Comparison of ENCODE assay signal across 26 cellular contexts in genomic region chrX:78958419-78959116, GRCh38. TPM values are rescaled to one million over a fixed set of nuclear protein-coding genes. Genes with fewer than 3 reads are reported as not detected.
DNase-seq lines count a peak whose midpoint lies in the region; ATAC-seq, FAIRE-seq and TF ChIP-seq lines count a peak whose summit lies in the region.
"Had no signal": no experiment of that assay in that cellular context is flagged by ENCODE, and none has a peak within 500 bp of the region (broad histone marks: within the 10 kb centered on the region; RNA-seq: fewer than 3 reads in every experiment).

No MANE protein-coding gene starts in this region.

- no peak for TF ChIP-seq EP300 in GM12878 (IDR thresholded peaks at IDR 0.05; ENCODE audit: borderline replicate concordance in 1 of 2, control insufficient read depth in 1 of 2, low read depth in 2 of 2, low read length in 2 of 2)

- peak overlapping the region; percentile 86 for H3K27ac ChIP-seq in GM12878 (ENCODE audit: control insufficient read depth, insufficient read depth)
- H3K27ac ChIP-seq in WERI-Rb-1: no peak overlapping the region
- H3K27ac ChIP-seq: cardiac muscle cell, HL-60 had no signal

- H3K36me3 Mint-ChIP-seq in stimulated activated naive CD8-positive, alpha-beta T cell treated with anti-CD3 and anti-CD28 coated beads, Interleukin-15, Interleukin-2, amounts not matched to agents 100 ng/mL and 50 ng/mL, for 24 hours (ENCODE audit: low read depth): peaks cover 88% of the 10 kb centered on the region
- peaks cover 74% of the 10 kb centered on the region for H3K36me3 Mint-ChIP-seq in T-cell
- peaks cover 41 to 58% of the 10 kb centered on the region in 2 donors for H3K36me3 Mint-ChIP-seq in stimulated activated naive B cell treated with anti-CD40 and anti-IgM and Interleukin-4, amounts not matched to agents 10 μg/mL and 1 μg/mL and 100 μg/mL, for 72 hours
- no peaks in the 10 kb centered on the region for H3K36me3 Mint-ChIP-seq in Calu3 (ENCODE audit: insufficient read depth, unreplicated experiment)
- H3K36me3 Mint-ChIP-seq: type B pancreatic cell had no signal

- H3K27ac Mint-ChIP-seq in stimulated activated naive CD8-positive, alpha-beta T cell treated with anti-CD3 and anti-CD28 coated beads, Interleukin-15, Interleukin-2, amounts not matched to agents 100 ng/mL and 50 ng/mL, for 24 hours: peak overlapping the region; percentile 85
- H3K27ac Mint-ChIP-seq in stimulated activated naive CD8-positive, alpha-beta T cell treated with anti-CD3 and anti-CD28 coated beads, Interleukin-15, amount 100 ng/mL, for 72 hours: peak overlapping the region in 1 of 2 donors; percentile 40
- H3K27ac Mint-ChIP-seq in T-cell: peak overlapping the region; percentile 81 to 83
- peak overlapping the region; percentile 57 for H3K27ac Mint-ChIP-seq in stimulated activated naive B cell treated with anti-CD40 and anti-IgM and Interleukin-4, amounts not matched to agents 10 μg/mL and 1 μg/mL and 100 μg/mL, for 72 hours
- H3K27ac Mint-ChIP-seq in Calu3 (ENCODE audit: unreplicated experiment): no peak overlapping the region
- H3K27ac Mint-ChIP-seq: type B pancreatic cell had no signal

- H3K4me1 ChIP-seq in GM12878 (ENCODE audit: control insufficient read depth, insufficient read depth, low read length): peaks cover 28% of the 10 kb centered on the region

- H3K9me3 Mint-ChIP-seq in stimulated activated naive CD8-positive, alpha-beta T cell treated with anti-CD3 and anti-CD28 coated beads, Interleukin-15, Interleukin-2, amounts not matched to agents 100 ng/mL and 50 ng/mL, for 24 hours: no peaks in the 10 kb centered on the region
- peaks cover 0 to 5% of the 10 kb centered on the region in 2 donors for H3K9me3 Mint-ChIP-seq in stimulated activated naive CD8-positive, alpha-beta T cell treated with anti-CD3 and anti-CD28 coated beads, Interleukin-15, amount 100 ng/mL, for 72 hours
- peaks cover 0 to 4% (median 0%) of the 10 kb centered on the region in 3 donors for H3K9me3 Mint-ChIP-seq in T-cell
- peaks cover 0 to 3% of the 10 kb centered on the region in 2 donors for H3K9me3 Mint-ChIP-seq in stimulated activated naive B cell treated with anti-CD40 and anti-IgM and Interleukin-4, amounts not matched to agents 10 μg/mL and 1 μg/mL and 100 μg/mL, for 72 hours
- H3K9me3 Mint-ChIP-seq in Calu3 (ENCODE audit: low read depth, unreplicated experiment): peaks cover 2% of the 10 kb centered on the region
- H3K9me3 Mint-ChIP-seq: type B pancreatic cell had no signal

- in situ Hi-C loops in GM12878 (cut with MboI): no loop called here

- H3K4me2 ChIP-seq in GM12878 (ENCODE audit: control insufficient read depth, insufficient read depth): peak overlapping the region; percentile 85

- CTCF ChIA-PET in T-cell (lab: Charles Lee) (interaction anchor here in 1 of 2 donors (0.7 kb wide), 1 partner anchor 194 kb away, joined by 3 read pairs; no protein-coding TSS in a partner anchor), GM12878 (lab: Yijun Ruan, JAX) (interaction anchor here (0.6 to 2.4 kb wide), 9 partner anchors 10 to 301 kb away, joined by 3 to 10 read pairs (median 3); partner anchors contain the start of gene P2RY10), Calu3 (lab: Charles Lee) (interaction anchor here (0.7 kb wide), 1 partner anchor 221 kb away, joined by 3 read pairs; no protein-coding TSS in a partner anchor)

- H2AFZ ChIP-seq in GM12878 (ENCODE audit: control insufficient read depth, low read depth, low read length): no peak overlapping the region

- H3K36me3 ChIP-seq in GM12878 (ENCODE audit: control insufficient read depth in 2 of 2, insufficient read depth in 2 of 2, low read length in 1 of 2): peaks cover 11 to 38% of the 10 kb centered on the region in 2 experiments
- no peaks in the 10 kb centered on the region for H3K36me3 ChIP-seq in WERI-Rb-1
- H3K36me3 ChIP-seq: cardiac muscle cell had no signal

- no peak for DNase-seq in stimulated activated naive CD8-positive, alpha-beta T cell treated with anti-CD3 and anti-CD28 coated beads, Interleukin-15, amount 100 ng/mL, for 72 hours
- DNase-seq in T-cell (no peak), GM12878 (ENCODE audit: low read depth, low spot score) (no peak), WERI-Rb-1 (no peak), NCI-H526 treated with DMSO at 0.1 percent for 48 hours (lab: John Stamatoyannopoulos, UW) (no peak), Calu3 (no peak)
- no peak for DNase-seq in stimulated activated naive B cell treated with anti-CD40 and anti-IgM and Interleukin-4, amounts not matched to agents 10 μg/mL and 1 μg/mL and 100 μg/mL, for 72 hours
- DNase-seq: activated CD4-positive, alpha-beta T cell treated with anti-CD3 and anti-CD28 coated beads, Interleukin-2, amount 50 U/mL, for 1 hour; activated T-cell treated with anti-CD3 and anti-CD28 coated beads, Interleukin-2, amount 50 U/mL, for 48 hours; amniotic stem cell; COR-L47; dermis blood vessel endothelial cell; EL; IMR-90; left ventricle myocardium superior; MM.1S; NCI-H2171; small intestine; stimulated activated CD4-positive, alpha-beta T cell treated with anti-CD3 and anti-CD28 coated beads, Interleukin-2, amount 100 ng/mL, for 48 hours; SW 1271 had no signal

- POLR2A ChIA-PET in T-cell (lab: Charles Lee): interaction anchor here (0.6 to 2.5 kb wide), 8 partner anchors 9 to 259 kb away, joined by 3 to 6 read pairs (median 3); partner anchors contain the start of gene P2RY10 (in 2 of the 2)
- POLR2A ChIA-PET in GM12878 (lab: Charles Lee): interaction anchor here (1.3 to 2.5 kb wide), 4 partner anchors 8 to 149 kb away, joined by 4 to 16 read pairs (median 12); partner anchors contain the start of gene P2RY10

- SMC1A ChIA-PET in GM12878 (lab: Charles Lee; ENCODE audit: uncharacterized antibody, unreplicated experiment): interaction anchor here (0.8 to 5.5 kb wide), 20 partner anchors 9 to 315 kb away, joined by 3 to 81 read pairs (median 4); partner anchors contain the start of gene P2RY10

- RAD21 ChIA-PET in GM12878 (lab: Charles Lee; ENCODE audit: unreplicated experiment): interaction anchor here (0.8 to 3.9 kb wide), 13 partner anchors 10 to 314 kb away, joined by 3 to 37 read pairs (median 5); partner anchors contain the start of gene P2RY10

- no peak for ATAC-seq in stimulated activated naive CD8-positive, alpha-beta T cell treated with anti-CD3 and anti-CD28 coated beads, Interleukin-15, amount 100 ng/mL, for 72 hours
- ATAC-seq in T-cell (replicated peaks in 1 of 4): peak; percentile 57 to 66 (median 61)
- no peak for ATAC-seq in GM12878
- no peak for ATAC-seq in stimulated activated naive B cell treated with anti-CD40 and anti-IgM and Interleukin-4, amounts not matched to agents 10 μg/mL and 1 μg/mL and 100 μg/mL, for 72 hours (replicated peaks)
- ATAC-seq: left ventricle myocardium superior, Right ventricle myocardium inferior had no signal

- peaks cover 74% of the 10 kb centered on the region for H3K79me2 ChIP-seq in GM12878 (ENCODE audit: control insufficient read depth, insufficient read depth, low read length)

- peak overlapping the region; percentile 2; the same call in 1 of the 2 replicates for H3K4me3 ChIP-seq in GM12878
- H3K4me3 ChIP-seq in WERI-Rb-1 (ENCODE audit: low read depth, low read length): no peak overlapping the region
- H3K4me3 ChIP-seq: cardiac muscle cell had no signal

- WGBS in GM12878 (ENCODE audit: insufficient coverage, insufficient replicate concordance, low lambda C conversion rate, missing lambda C conversion rate): 41% methylated on average over 2 of the region's 2 CpGs

- TF ChIP-seq CTCF in GM12878 (IDR thresholded peaks at IDR 0.05 in 2 of 3, conservative IDR thresholded peaks at IDR 0.05 in 1 of 3; ENCODE audit: control insufficient read depth in 2 of 3, extremely low read depth in 1 of 3, insufficient read depth in 1 of 3, low read depth in 3 of 3, low read length in 3 of 3): no peak
- TF ChIP-seq CTCF in WERI-Rb-1 (IDR thresholded peaks at IDR 0.05; ENCODE audit: low read depth, low read length): no peak
- no peak for TF ChIP-seq CTCF in Calu3 (IDR thresholded peaks at IDR 0.05; ENCODE audit: unreplicated experiment)

- peak overlapping the region; percentile 37; the same call in 1 of the 2 replicates for H3K9ac ChIP-seq in GM12878 (ENCODE audit: control insufficient read depth, insufficient read depth, low read length)

- FAIRE-seq in GM12878 (lab: Jason Lieb, UNC): no peak
- FAIRE-seq: small intestine had no signal

- no peaks in the 10 kb centered on the region for H3K27me3 ChIP-seq in GM12878 (replicated peaks in 1 of 2; ENCODE audit: control insufficient read depth in 2 of 2, insufficient read depth in 2 of 2, low read length in 1 of 2)
- peaks cover 23% of the 10 kb centered on the region for H3K27me3 ChIP-seq in WERI-Rb-1 (ENCODE audit: insufficient read depth, low read depth, severe bottlenecking)
- H3K27me3 ChIP-seq: cardiac muscle cell had no signal

- no peaks in the 10 kb centered on the region for H3K27me3 Mint-ChIP-seq in stimulated activated naive CD8-positive, alpha-beta T cell treated with anti-CD3 and anti-CD28 coated beads, Interleukin-15, Interleukin-2, amounts not matched to agents 100 ng/mL and 50 ng/mL, for 24 hours
- H3K27me3 Mint-ChIP-seq in stimulated activated naive CD8-positive, alpha-beta T cell treated with anti-CD3 and anti-CD28 coated beads, Interleukin-15, amount 100 ng/mL, for 72 hours: no peaks in the 10 kb centered on the region
- H3K27me3 Mint-ChIP-seq in T-cell (peaks cover 0 to 3% of the 10 kb centered on the region in 2 donors), Calu3 (ENCODE audit: unreplicated experiment) (no peaks in the 10 kb centered on the region)
- H3K27me3 Mint-ChIP-seq in stimulated activated naive B cell treated with anti-CD40 and anti-IgM and Interleukin-4, amounts not matched to agents 10 μg/mL and 1 μg/mL and 100 μg/mL, for 72 hours: no peaks in the 10 kb centered on the region
- H3K27me3 Mint-ChIP-seq: type B pancreatic cell had no signal

- no peaks in the 10 kb centered on the region for H4K20me1 ChIP-seq in GM12878 (ENCODE audit: control insufficient read depth, insufficient read depth)

- TF ChIP-seq RAD21 in GM12878 (IDR thresholded peaks at IDR 0.05; ENCODE audit: insufficient read depth, low read depth, low read length): no peak

- H3K4me1 Mint-ChIP-seq in stimulated activated naive CD8-positive, alpha-beta T cell treated with anti-CD3 and anti-CD28 coated beads, Interleukin-15, Interleukin-2, amounts not matched to agents 100 ng/mL and 50 ng/mL, for 24 hours (ENCODE audit: low read depth): peaks cover 76% of the 10 kb centered on the region
- H3K4me1 Mint-ChIP-seq in stimulated activated naive CD8-positive, alpha-beta T cell treated with anti-CD3 and anti-CD28 coated beads, Interleukin-15, amount 100 ng/mL, for 72 hours: peaks cover 43% of the 10 kb centered on the region
- H3K4me1 Mint-ChIP-seq in T-cell: peaks cover 64 to 81% (median 77%) of the 10 kb centered on the region in 3 donors
- H3K4me1 Mint-ChIP-seq in stimulated activated naive B cell treated with anti-CD40 and anti-IgM and Interleukin-4, amounts not matched to agents 10 μg/mL and 1 μg/mL and 100 μg/mL, for 72 hours: peaks cover 28 to 47% of the 10 kb centered on the region in 2 donors
- no peaks in the 10 kb centered on the region for H3K4me1 Mint-ChIP-seq in Calu3 (ENCODE audit: low read depth, unreplicated experiment)

- intact Hi-C loops in GM12878 (cut with micrococcal nuclease; ENCODE audit: unreplicated experiment): loop anchor here (10.0 kb wide), 3 partner anchors 406 to 634 kb away; partner anchors contain the start of genes CYSLTR1 and ITM2A
- intact Hi-C loops in Calu3 (cut with micrococcal nuclease; ENCODE audit: unreplicated experiment): no loop called here

- H3K9me3 ChIP-seq in GM12878 (replicated peaks; ENCODE audit: control insufficient read depth, insufficient read depth, low read length) (peaks cover 21% of the 10 kb centered on the region; the same call in 2 of the 3 replicates), WERI-Rb-1 (ENCODE audit: severe bottlenecking) (no peaks in the 10 kb centered on the region)

- no TSS peak for BruUV-seq in GM12878 (replicated peaks; lab: Mats Ljungman, UMichigan)
- BruUV-seq in Calu3 (replicated peaks; lab: Mats Ljungman, UMichigan): no TSS peak

- TF ChIP-seq POLR2A in GM12878 (IDR thresholded peaks at IDR 0.05; ENCODE audit: low read depth, low read length): no peak

- peak overlapping the region; percentile 13 for H3K4me3 Mint-ChIP-seq in stimulated activated naive CD8-positive, alpha-beta T cell treated with anti-CD3 and anti-CD28 coated beads, Interleukin-15, Interleukin-2, amounts not matched to agents 100 ng/mL and 50 ng/mL, for 24 hours
- H3K4me3 Mint-ChIP-seq in stimulated activated naive CD8-positive, alpha-beta T cell treated with anti-CD3 and anti-CD28 coated beads, Interleukin-15, amount 100 ng/mL, for 72 hours: no peak overlapping the region
- peak overlapping the region; percentile 17 to 28 (median 17) for H3K4me3 Mint-ChIP-seq in T-cell
- no peak overlapping the region for H3K4me3 Mint-ChIP-seq in stimulated activated naive B cell treated with anti-CD40 and anti-IgM and Interleukin-4, amounts not matched to agents 10 μg/mL and 1 μg/mL and 100 μg/mL, for 72 hours
- no peak overlapping the region for H3K4me3 Mint-ChIP-seq in Calu3 (ENCODE audit: low read depth, unreplicated experiment)
- H3K4me3 Mint-ChIP-seq: type B pancreatic cell had no signal

RNA-seq across cellular contexts. Expression of gene P2RY10, which starts 13.4 kb away (rescaled TPM):
- total RNA-seq in T-cell (10 to 100 TPM; 49.9 to 71.9 (median 67.4) TPM), GM12878 (2014; rRNA removed) (104 and 121 TPM in 2 replicates), GM12878 (2014; rRNA removed; fragmentation: Illumina TruSeq; extraction: Trizol) (98.5 and 102 TPM in 2 replicates), GM12878 (2021) (72.2 TPM in 2 replicates), Calu3 (2022) (not detected in 2 replicates)
- total RNA-seq in GM12878 (2013; cell fraction: nucleolus; rRNA removed): 209 and 224 TPM in 2 replicates
- polyA plus RNA-seq in GM12878 (2011; ENCODE audit: low read depth): 173 TPM
- polyA plus RNA-seq in GM12878 (2011; rRNA removed) (272 and 288 TPM in 2 replicates), GM12878 (2014; fragmentation: Illumina TruSeq; extraction: Trizol) (152 and 185 TPM in 2 replicates), GM12878 (2014; fragmentation: Nextera tagmentation; extraction: Ambion mirVana) (10 to 100 TPM; 43.8 to 71.9 TPM), GM12878 (2014; rRNA removed) (44.1 and 56.9 TPM in 2 replicates), GM12878 (2016; fragmentation: Nextera tagmentation; extraction: Ambion mirVana) (10 to 100 TPM; 56.2 to 60.6 TPM)
- 219 and 229 TPM in 2 replicates for polyA plus RNA-seq in GM12878 (2011; cell fraction: cytosol; rRNA removed)
- 147 and 168 TPM in 2 replicates for polyA plus RNA-seq in GM12878 (2011; cell fraction: nucleus; rRNA removed)
- polyA plus RNA-seq in GM12878 (2012): 74.9 and 78.9 TPM in 2 replicates
- 400 and 524 TPM in 2 replicates for polyA minus RNA-seq in GM12878 (2011; rRNA and poly(A)+ RNA removed)
- 93.9 and 101 TPM in 2 replicates for polyA minus RNA-seq in GM12878 (2011; cell fraction: cytosol; rRNA and poly(A)+ RNA removed)
- polyA minus RNA-seq in GM12878 (2011; cell fraction: nucleus; rRNA and poly(A)+ RNA removed): 77.6 and 102 TPM in 2 replicates
- total RNA-seq: cardiac muscle cell, dermis blood vessel endothelial cell, fibroblast of villous mesenchyme, IMR-90, Right ventricle myocardium inferior had no signal
- polyA plus RNA-seq: cardiac muscle cell, IMR-90 had no signal

Comparison
In these comparisons a context has a peak if more than half of its experiments do, and no peak if none do; other contexts are left out.
1. H3K4me3 Mint-ChIP-seq: peak in stimulated activated naive CD8-positive, alpha-beta T cell treated with anti-CD3 and anti-CD28 coated beads, Interleukin-15, Interleukin-2, amounts not matched to agents 100 ng/mL and 50 ng/mL, for 24 hours (single experiment) and T-cell (3 of 3); none in stimulated activated naive CD8-positive, alpha-beta T cell treated with anti-CD3 and anti-CD28 coated beads, Interleukin-15, amount 100 ng/mL, for 72 hours (0 of 2), stimulated activated naive B cell treated with anti-CD40 and anti-IgM and Interleukin-4, amounts not matched to agents 10 μg/mL and 1 μg/mL and 100 μg/mL, for 72 hours (0 of 2) and Calu3 (single experiment).
2. ATAC-seq: peak in T-cell (4 of 4); none in stimulated activated naive CD8-positive, alpha-beta T cell treated with anti-CD3 and anti-CD28 coated beads, Interleukin-15, amount 100 ng/mL, for 72 hours (single experiment), GM12878 (single experiment) and stimulated activated naive B cell treated with anti-CD40 and anti-IgM and Interleukin-4, amounts not matched to agents 10 μg/mL and 1 μg/mL and 100 μg/mL, for 72 hours (0 of 2).
3. RNA of gene P2RY10, which starts 13.4 kb away (total RNA-seq): 72.2 to 224 TPM in GM12878 and 49.9 to 71.9 TPM in T-cell; not detected in Calu3; every median in the first group is over 10 times any median in the second.